In the genomic region with DNA sequence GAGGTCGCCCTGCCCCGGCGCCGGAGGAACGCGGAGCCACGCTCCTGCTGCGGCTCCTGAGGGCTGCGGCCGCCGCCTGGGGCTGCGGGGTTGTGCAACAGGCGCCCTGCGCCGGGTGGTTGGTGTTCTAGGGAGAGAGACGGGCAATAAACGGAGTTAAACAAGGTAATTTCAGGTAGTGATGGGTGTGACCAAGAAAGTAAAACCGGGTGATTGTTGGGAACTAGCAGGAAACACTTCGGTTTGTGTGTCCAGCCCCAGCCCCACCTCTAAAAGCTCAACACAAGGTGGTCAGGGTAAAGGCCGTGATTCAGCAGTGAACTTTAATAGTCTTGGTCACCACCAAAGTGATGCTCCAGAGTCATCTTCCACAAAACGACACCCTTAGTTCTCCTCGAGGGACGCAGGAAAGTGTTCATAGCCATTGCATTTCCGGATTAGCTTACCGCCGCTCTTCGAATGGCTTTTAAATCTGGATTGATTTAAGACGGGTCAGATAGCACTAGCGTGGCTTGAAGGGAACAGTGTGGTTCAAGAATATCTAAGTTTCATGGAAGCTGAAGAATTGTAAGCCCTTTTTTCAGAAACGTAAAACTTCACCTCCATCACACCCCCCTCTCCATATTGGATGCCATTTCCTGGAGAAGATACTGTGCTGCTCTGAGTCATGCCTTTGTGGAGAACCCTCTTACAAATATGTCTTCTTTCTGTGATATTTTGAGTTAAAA, we compare ENCODE assay signal across 7 cellular contexts. TPM values are rescaled to one million over a fixed set of nuclear protein-coding genes. Genes with fewer than 3 reads are reported as not detected.
DNase-seq lines count a peak whose midpoint lies in the region; ATAC-seq and TF ChIP-seq lines count a peak whose summit lies in the region.

No MANE protein-coding gene starts in this region.

- peak overlapping the region; percentile 96 to 97 (median 97) for H3K27ac ChIP-seq in thyroid gland

- peaks cover 20 to 24% of the 10 kb centered on the region in 2 donors for H3K4me1 ChIP-seq in thyroid gland

- TF ChIP-seq CTCF in thyroid gland (IDR thresholded peaks at IDR 0.05) = no peak

- no peaks in the 10 kb centered on the region for H3K36me3 ChIP-seq in thyroid gland

- intact Hi-C loops in thyroid gland (cut with DNase I) = loop anchor here (5.0 to 10.0 kb wide), 2 partner anchors 139 to 176 kb away; partner anchors contain the start of gene ATP1B3

- 0 to 1% methylated on average over 26 to 30 of the region's 30 CpGs for WGBS in thyroid gland, 2 donors

- no peaks in the 10 kb centered on the region for H3K27me3 ChIP-seq in thyroid gland

- DNase-seq in GDM1 (lab: John Stamatoyannopoulos, UW) (peak; percentile 21), KG1 (lab: John Stamatoyannopoulos, UW) (peak; percentile 60), dermis blood vessel endothelial cell (peak; percentile 70), lung microvascular endothelial cell (ENCODE audit: low read depth in 2 of 2) (peak; percentile 47 to 68), thyroid gland (no peak)

- ATAC-seq in GM21529 (IDR thresholded peaks at IDR 0.05; ENCODE audit: unreplicated experiment) (peak; percentile 15), SK-N-SH treated with all-trans-retinoic acid at 6 μM for 48 hours (peak; percentile 64)

- no peak for TF ChIP-seq POLR2A in thyroid gland (IDR thresholded peaks at IDR 0.05)

- no peaks in the 10 kb centered on the region for H3K9me3 ChIP-seq in thyroid gland

- peak overlapping the region; percentile 92 to 96 (median 95) for H3K4me3 ChIP-seq in thyroid gland (replicated peaks in 1 of 3)

TF ChIP-seq in SK-N-SH treated with all-trans-retinoic acid at 6 μM for 48 hours, 23 proteins besides CTCF, POLR2A, EP300 and RAD21:
- TF ChIP-seq BACH2 (CRISPR knock-in tag; IDR thresholded peaks at IDR 0.05; ENCODE audit: borderline replicate concordance) = no peak
- TF ChIP-seq, protein P1, sequence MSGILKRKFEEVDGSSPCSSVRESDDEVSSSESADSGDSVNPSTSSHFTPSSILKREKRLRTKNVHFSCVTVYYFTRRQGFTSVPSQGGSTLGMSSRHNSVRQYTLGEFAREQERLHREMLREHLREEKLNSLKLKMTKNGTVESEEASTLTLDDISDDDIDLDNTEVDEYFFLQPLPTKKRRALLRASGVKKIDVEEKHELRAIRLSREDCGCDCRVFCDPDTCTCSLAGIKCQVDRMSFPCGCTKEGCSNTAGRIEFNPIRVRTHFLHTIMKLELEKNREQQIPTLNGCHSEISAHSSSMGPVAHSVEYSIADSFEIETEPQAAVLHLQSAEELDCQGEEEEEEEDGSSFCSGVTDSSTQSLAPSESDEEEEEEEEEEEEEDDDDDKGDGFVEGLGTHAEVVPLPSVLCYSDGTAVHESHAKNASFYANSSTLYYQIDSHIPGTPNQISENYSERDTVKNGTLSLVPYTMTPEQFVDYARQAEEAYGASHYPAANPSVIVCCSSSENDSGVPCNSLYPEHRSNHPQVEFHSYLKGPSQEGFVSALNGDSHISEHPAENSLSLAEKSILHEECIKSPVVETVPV (CRISPR knock-in tag; IDR thresholded peaks at IDR 0.05) = no peak
- TF ChIP-seq ESRRG (CRISPR knock-in tag; IDR thresholded peaks at IDR 0.05) = no peak
- TF ChIP-seq PPARA (CRISPR knock-in tag; IDR thresholded peaks at IDR 0.05; ENCODE audit: borderline replicate concordance) = no peak
- TF ChIP-seq ISL1 (CRISPR knock-in tag; IDR thresholded peaks at IDR 0.05) = no peak
- no peak for TF ChIP-seq OSR1 (CRISPR knock-in tag; IDR thresholded peaks at IDR 0.05)
- no peak for TF ChIP-seq ZC3H10 (CRISPR knock-in tag; IDR thresholded peaks at IDR 0.05)
- no peak for TF ChIP-seq RARB (CRISPR knock-in tag; IDR thresholded peaks at IDR 0.05)
- TF ChIP-seq, protein P2, sequence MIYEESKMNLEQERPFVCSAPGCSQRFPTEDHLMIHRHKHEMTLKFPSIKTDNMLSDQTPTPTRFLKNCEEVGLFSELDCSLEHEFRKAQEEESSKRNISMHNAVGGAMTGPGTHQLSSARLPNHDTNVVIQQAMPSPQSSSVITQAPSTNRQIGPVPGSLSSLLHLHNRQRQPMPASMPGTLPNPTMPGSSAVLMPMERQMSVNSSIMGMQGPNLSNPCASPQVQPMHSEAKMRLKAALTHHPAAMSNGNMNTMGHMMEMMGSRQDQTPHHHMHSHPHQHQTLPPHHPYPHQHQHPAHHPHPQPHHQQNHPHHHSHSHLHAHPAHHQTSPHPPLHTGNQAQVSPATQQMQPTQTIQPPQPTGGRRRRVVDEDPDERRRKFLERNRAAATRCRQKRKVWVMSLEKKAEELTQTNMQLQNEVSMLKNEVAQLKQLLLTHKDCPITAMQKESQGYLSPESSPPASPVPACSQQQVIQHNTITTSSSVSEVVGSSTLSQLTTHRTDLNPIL (CRISPR knock-in tag; IDR thresholded peaks at IDR 0.05; ENCODE audit: low read depth) = no peak
- TF ChIP-seq ZNF8 (CRISPR knock-in tag; IDR thresholded peaks at IDR 0.05) = no peak

RNA-seq across cellular contexts. Expression of gene RNF7, which starts 0.7 kb away (rescaled TPM):
- total RNA-seq in dermis blood vessel endothelial cell = 38.1 and 93.8 TPM in 2 replicates
- total RNA-seq in lung microvascular endothelial cell = 23.4 and 27.9 TPM in 2 replicates
- total RNA-seq in thyroid gland = 100 to 1,000 TPM in 1 of 4 donors, 10 to 100 TPM in 3; 56.5 to 114 (median 79.1) TPM

RNA-seq across cellular contexts. Expression of gene GRK7, which starts 24.4 kb away (rescaled TPM):
- not detected in 2 replicates for total RNA-seq in dermis blood vessel endothelial cell
- total RNA-seq in lung microvascular endothelial cell = not detected in 2 replicates
- not detected for total RNA-seq in thyroid gland

Comparison
In these comparisons a context has a peak if more than half of its experiments do, and no peak if none do; other contexts are left out.
1. DNase-seq: peak in GDM1 (single experiment), KG1 (single experiment), dermis blood vessel endothelial cell (single experiment) and lung microvascular endothelial cell (2 of 2); none in thyroid gland (0 of 2).